Comparison of ENCODE assay signal across 25 cellular contexts in genomic region chr10:129977794-129978193, GRCh38. TPM values are rescaled to one million over a fixed set of nuclear protein-coding genes. Genes with fewer than 3 reads are reported as not detected.
DNase-seq lines count a peak whose midpoint lies in the region; ATAC-seq, FAIRE-seq and TF ChIP-seq lines count a peak whose summit lies in the region.
"Had no signal": no experiment of that assay in that cellular context is flagged by ENCODE, and none has a peak within 500 bp of the region (broad histone marks: within the 10 kb centered on the region; RNA-seq: fewer than 3 reads in every experiment).

No MANE protein-coding gene starts in this region.

- FAIRE-seq in K562 (lab: Jason Lieb, UNC) (no peak), small intestine (lab: Jason Lieb, UNC) (no peak)
- FAIRE-seq: A204.1, GM12878, GM12892 had no signal

- no peak overlapping the region for H3K4me3 Mint-ChIP-seq in osteocyte (ENCODE audit: unreplicated experiment)
- H3K4me3 Mint-ChIP-seq: CD14-positive monocyte; CD4-positive, alpha-beta memory T cell; CD4-positive, CD25-positive, alpha-beta regulatory T cell; CD8-positive, alpha-beta memory T cell had no signal

- TF ChIP-seq RAD21 in K562 (CRISPR knock-in tag; conservative IDR thresholded peaks at IDR 0.05 in 1 of 2, IDR thresholded peaks at IDR 0.05 in 1 of 2): no peak

- 2% methylated on average over 8 of the region's 10 CpGs for WGBS in K562 (ENCODE audit: insufficient coverage, low coverage, missing lambda C conversion rate)
- WGBS in small intestine, 3 donors: 70 to 80% (median 73%) methylated on average over 10 of the region's 10 CpGs

- DNase-seq in K562 (ENCODE audit: extremely low read depth in 1 of 4, low spot score in 3 of 4) (no peak), osteocyte (ENCODE audit: extremely low spot score, unreplicated experiment) (peak; percentile 53), GM13977 (ENCODE audit: low spot score) (no peak), small intestine (no peak)
- DNase-seq: 8988T; ACHN; BE2C; C1 segment of cervical spinal cord; CD4-positive, alpha-beta memory T cell; CD4-positive, CD25-positive, alpha-beta regulatory T cell; CD8-positive, alpha-beta memory T cell; COR-L47; DMS 273 treated with DMSO at 0.1 percent for 48 hours; DMS153; DMS53; DMS79; DND-41; EL; GDM1 had no signal

- ATAC-seq in K562 (no peak), GM18498 (IDR thresholded peaks at IDR 0.05; ENCODE audit: unreplicated experiment) (no peak)
- ATAC-seq: GM12878 had no signal

- H3K36me3 ChIP-seq in K562 (ENCODE audit: control insufficient read depth, insufficient read depth, low read length) (no peaks in the 10 kb centered on the region), small intestine (ENCODE audit: control insufficient read depth in 2 of 2, insufficient read depth in 2 of 2, low read length in 2 of 2) (no peaks in the 10 kb centered on the region)
- H3K36me3 ChIP-seq: BE2C, BLaER1 had no signal

- no peaks in the 10 kb centered on the region for H3K79me2 ChIP-seq in K562 (ENCODE audit: control insufficient read depth, insufficient read depth, low read length)

- H3K27ac ChIP-seq in K562 (ENCODE audit: extremely low read depth, low read depth, low read length) (no peak overlapping the region), small intestine (ENCODE audit: low read depth in 1 of 2, low read length in 1 of 2) (no peak overlapping the region)
- H3K27ac ChIP-seq: BLaER1 had no signal

- H3K27me3 Mint-ChIP-seq in osteocyte (ENCODE audit: unreplicated experiment): peaks cover 39% of the 10 kb centered on the region

- no peaks in the 10 kb centered on the region for H3K9me3 ChIP-seq in K562 (replicated peaks; ENCODE audit: control insufficient read depth, insufficient read depth, low read depth, low read length)
- no peaks in the 10 kb centered on the region for H3K9me3 ChIP-seq in small intestine (ENCODE audit: control insufficient read depth, low read depth)
- H3K9me3 ChIP-seq: BE2C had no signal

- CTCF ChIA-PET in K562 (lab: Yijun Ruan, JAX; ENCODE audit: low intra/inter-chr PET ratio): no interaction called here

- H2AFZ ChIP-seq in K562 (ENCODE audit: low read depth, low read length): no peak overlapping the region

- H3K36me3 Mint-ChIP-seq in osteocyte (ENCODE audit: unreplicated experiment): no peaks in the 10 kb centered on the region
- H3K36me3 Mint-ChIP-seq: CD14-positive monocyte; CD4-positive, CD25-positive, alpha-beta regulatory T cell; CD8-positive, alpha-beta memory T cell had no signal

- no peak overlapping the region for H3K4me2 ChIP-seq in K562 (ENCODE audit: insufficient read depth, low read length)
- H3K4me2 ChIP-seq: BLaER1 had no signal

- H3K9me1 ChIP-seq in K562 (ENCODE audit: control insufficient read depth, insufficient read depth, low read length): no peaks in the 10 kb centered on the region

- H3K27ac Mint-ChIP-seq in osteocyte (ENCODE audit: unreplicated experiment): no peak overlapping the region
- H3K27ac Mint-ChIP-seq: CD4-positive, alpha-beta memory T cell; CD4-positive, CD25-positive, alpha-beta regulatory T cell; CD8-positive, alpha-beta memory T cell had no signal

- POLR2A ChIA-PET in K562 (lab: Yijun Ruan, JAX): no interaction called here

- TF ChIP-seq POLR2A in K562 (conservative IDR thresholded peaks at IDR 0.05): no peak

- no peaks in the 10 kb centered on the region for H4K20me1 ChIP-seq in K562 (replicated peaks; ENCODE audit: control insufficient read depth, insufficient read depth, low read length)

- no peak overlapping the region for H3K9ac ChIP-seq in K562 (ENCODE audit: insufficient read depth in 1 of 2, low read depth in 2 of 2, low read length in 2 of 2)
- H3K9ac ChIP-seq: BLaER1 had no signal

- no peaks in the 10 kb centered on the region for H3K4me1 Mint-ChIP-seq in osteocyte (ENCODE audit: unreplicated experiment)
- H3K4me1 Mint-ChIP-seq: CD14-positive monocyte; CD4-positive, CD25-positive, alpha-beta regulatory T cell had no signal

- H3K27me3 ChIP-seq in K562 (ENCODE audit: control insufficient read depth in 2 of 2, insufficient read depth in 2 of 2, low read length in 2 of 2) (peaks cover 0 to 4% of the 10 kb centered on the region in 2 experiments; a peak in 1 of 5 replicates), small intestine (ENCODE audit: control insufficient read depth in 2 of 2, insufficient read depth in 2 of 2, low read length in 2 of 2) (peaks cover 9 to 15% of the 10 kb centered on the region in 2 donors)

- in situ Hi-C loops in K562 (cut with MboI) (no loop called here), GM13977 (cut with MboI; ENCODE audit: low pct_unique_long_range_greater_than_20kb, low sequenced_read_pairs, unreplicated experiment) (no loop called here)

- no peaks in the 10 kb centered on the region for H3K4me1 ChIP-seq in K562 (replicated peaks in 1 of 2; ENCODE audit: control insufficient read depth in 2 of 2, insufficient read depth in 2 of 2, low read length in 2 of 2)
- no peaks in the 10 kb centered on the region for H3K4me1 ChIP-seq in small intestine (ENCODE audit: control insufficient read depth in 2 of 2, insufficient read depth in 1 of 2, low read depth in 1 of 2, low read length in 1 of 2)
- H3K4me1 ChIP-seq: BE2C had no signal

- intact Hi-C loops in K562 (cut with micrococcal nuclease): no loop called here

- H3K4me3 ChIP-seq in K562 (no peak overlapping the region), small intestine (ENCODE audit: low read depth in 1 of 2, low read length in 2 of 2) (no peak overlapping the region)
- H3K4me3 ChIP-seq: BLaER1, GM12878 had no signal

- TF ChIP-seq CTCF in K562 (IDR thresholded peaks at IDR 0.05 in 2 of 3, conservative IDR thresholded peaks at IDR 0.05 in 1 of 3; ENCODE audit: insufficient read depth in 2 of 3, low read depth in 1 of 3, low read length in 3 of 3) (no peak), osteocyte (IDR thresholded peaks at IDR 0.05) (no peak), GM13977 (IDR thresholded peaks at IDR 0.05; ENCODE audit: extremely low read depth, insufficient read depth, missing control alignments) (no peak)

- no peak for TF ChIP-seq EP300 in K562 (IDR thresholded peaks at IDR 0.05; ENCODE audit: low read length)

- peaks cover 3% of the 10 kb centered on the region for H3K9me3 Mint-ChIP-seq in osteocyte (ENCODE audit: unreplicated experiment)

- no TSS peak for BruUV-seq in K562 (replicated peaks; lab: Mats Ljungman, UMichigan)

TF ChIP-seq in K562, 482 proteins besides CTCF, POLR2A, EP300 and RAD21:
- TF ChIP-seq HNRNPH1 (optimal IDR thresholded peaks at IDR 0.05; ENCODE audit: low read depth, low read length): no peak
- TF ChIP-seq POLR2AphosphoS2 (IDR thresholded peaks at IDR 0.05; ENCODE audit: low read length): no peak
- TF ChIP-seq BRCA1 (IDR thresholded peaks at IDR 0.05): no peak
- no peak for TF ChIP-seq BRCA1 (CRISPR knock-in tag; IDR thresholded peaks at IDR 0.05)
- no peak for TF ChIP-seq FOXA1 (IDR thresholded peaks at IDR 0.05; ENCODE audit: borderline replicate concordance)
- peak; percentile 47; the same call in 1 of the 2 replicates for TF ChIP-seq HINFP (tag; conservative IDR thresholded peaks at IDR 0.05; ENCODE audit: low read depth)

RNA-seq across cellular contexts. Expression of gene EBF3, which starts 13.7 kb away (rescaled TPM):
- total RNA-seq in K562 (2011; cell fraction: chromatin; rRNA removed; ENCODE audit: low replicate concordance): not detected in 2 replicates
- not detected in 2 replicates for total RNA-seq in K562 (2011; cell fraction: nucleolus; rRNA removed)
- not detected in 2 replicates for total RNA-seq in K562 (2011; cell fraction: nucleoplasm; rRNA removed)
- total RNA-seq in K562 (2014; rRNA removed) (not detected in 2 replicates), K562 (2014; rRNA removed; fragmentation: Illumina TruSeq; extraction: Trizol) (not detected in 2 replicates), K562 (2015; rRNA removed; fragmentation: Illumina TruSeq; extraction: Trizol) (not detected in 2 replicates), K562 (2021) (not detected in 2 replicates), osteocyte (0.59 and 0.63 TPM in 2 replicates)
- polyA plus RNA-seq in K562 (2011; rRNA removed) (not detected in 2 replicates), K562 (2014; fragmentation: Illumina TruSeq; extraction: Trizol) (not detected in 2 replicates), K562 (2014; fragmentation: Nextera tagmentation; extraction: Ambion mirVana) (not detected), K562 (2014; rRNA removed) (0.04 TPM in 1 of 2 replicates, not detected in the other), small intestine (1 to 10 TPM in 1 of 3 donors, not detected in 2; 1.9 TPM)
- polyA plus RNA-seq in K562 (2011; cell fraction: cytosol; rRNA removed): not detected in 2 replicates
- polyA plus RNA-seq in K562 (2011; cell fraction: nucleus; rRNA removed): not detected in 2 replicates
- not detected in 2 replicates for polyA plus RNA-seq in K562 (2012)
- not detected in 2 replicates for polyA minus RNA-seq in K562 (2011; rRNA and poly(A)+ RNA removed)
- not detected in 2 replicates for polyA minus RNA-seq in K562 (2011; cell fraction: cytosol; rRNA and poly(A)+ RNA removed)
- not detected in 2 replicates for polyA minus RNA-seq in K562 (2011; cell fraction: nucleus; rRNA and poly(A)+ RNA removed)
- total RNA-seq: CD4-positive, alpha-beta memory T cell; CD4-positive, CD25-positive, alpha-beta regulatory T cell; CD8-positive, alpha-beta memory T cell; GM12878 had no signal
- polyA plus RNA-seq: CD14-positive monocyte; CD4-positive, alpha-beta memory T cell; CD4-positive, CD25-positive, alpha-beta regulatory T cell; CD8-positive, alpha-beta memory T cell; GM12878 had no signal
